16 cellular contexts compared by ENCODE assay signal in genomic region chr18:69876490-69876889, GRCh38.
"Had no signal": no experiment of that assay in that cellular context is flagged by ENCODE, and none has a peak within 500 bp of the region (broad histone marks: within the 10 kb centered on the region; RNA-seq: fewer than 3 reads in every experiment).

No MANE protein-coding gene starts in this region.

- H3K4me3 ChIP-seq: hepatocyte, neural progenitor cell, ovary, tibial nerve, upper lobe of right lung, vagina had no signal

- H3K27ac ChIP-seq: hepatocyte, neural progenitor cell, ovary, tibial nerve, upper lobe of right lung, vagina had no signal

- ATAC-seq: naive thymus-derived CD8-positive, alpha-beta T cell; right cardiac atrium; upper lobe of right lung had no signal

- H3K9me3 ChIP-seq: ovary, tibial nerve, upper lobe of right lung, vagina had no signal

- H3K36me3 Mint-ChIP-seq: neural progenitor cell had no signal

- H3K27me3 ChIP-seq: hepatocyte, neural progenitor cell, ovary, tibial nerve, upper lobe of right lung, vagina had no signal

- H3K27ac Mint-ChIP-seq: neural progenitor cell, progenitor cell of endocrine pancreas had no signal

- H3K4me3 Mint-ChIP-seq: naive thymus-derived CD8-positive, alpha-beta T cell; neural progenitor cell had no signal

- DNase-seq: dermis blood vessel endothelial cell; foreskin melanocyte; head of caudate nucleus; naive thymus-derived CD8-positive, alpha-beta T cell; nucleus accumbens; ovary; right cardiac atrium; small intestine; stimulated activated CD4-positive, alpha-beta T cell treated with anti-CD3 and anti-CD28 coated beads, Interleukin-12 subunit alpha, Interleukin-12 subunit beta, amount 100 ng/mL, for 4 hours; stimulated activated naive CD4-positive, alpha-beta T cell treated with Interleukin-2 at 50 U/mL for 16 hours; upper lobe of right lung had no signal

- H3K36me3 ChIP-seq: neural progenitor cell, ovary, tibial nerve, upper lobe of right lung, vagina had no signal

- H3K27me3 Mint-ChIP-seq: naive thymus-derived CD8-positive, alpha-beta T cell; progenitor cell of endocrine pancreas had no signal

- H3K4me1 ChIP-seq: neural progenitor cell, tibial nerve, upper lobe of right lung, vagina had no signal
